Comparison of ENCODE assay signal across 8 cellular contexts in genomic region chr6:33126101-33126714, GRCh38. TPM values are rescaled to one million over a fixed set of nuclear protein-coding genes. Genes with fewer than 3 reads are reported as not detected.
A peak's percentile ranks its signal among the peaks of the same experiment; 100 is the strongest.
DNase-seq lines count a peak whose midpoint lies in the region; ATAC-seq lines count a peak whose summit lies in the region.

No MANE protein-coding gene starts in this region.

- H3K27me3 ChIP-seq in mesenchymal stem cell (ENCODE audit: control insufficient read depth in 1 of 2, insufficient read depth in 1 of 2, low read length in 2 of 2): peaks cover 5 to 44% of the 10 kb centered on the region in 2 experiments

- H2BK15ac ChIP-seq in mesenchymal stem cell (ENCODE audit: low read depth, poor library complexity, severe bottlenecking): no peak overlapping the region

- 69% methylated on average over 4 of the region's 5 CpGs for WGBS in mesenchymal stem cell

- no peak overlapping the region for H4K91ac ChIP-seq in mesenchymal stem cell (ENCODE audit: low read length)

- H3K14ac ChIP-seq in mesenchymal stem cell (ENCODE audit: low read length in 2 of 2): no peak overlapping the region

- H3K23ac ChIP-seq in mesenchymal stem cell (ENCODE audit: low read length in 2 of 2): no peak overlapping the region

- no peaks in the 10 kb centered on the region for H3K36me3 ChIP-seq in mesenchymal stem cell (ENCODE audit: control insufficient read depth in 1 of 2, insufficient read depth in 2 of 2, low read depth in 1 of 2, low read length in 2 of 2)

- no peak overlapping the region for H4K8ac ChIP-seq in mesenchymal stem cell (ENCODE audit: low read length)

- H2AK5ac ChIP-seq in mesenchymal stem cell (ENCODE audit: low read length, severe bottlenecking): no peak overlapping the region

- no peak overlapping the region for H3K18ac ChIP-seq in mesenchymal stem cell (ENCODE audit: low read depth in 1 of 2, low read length in 2 of 2)

- no peak overlapping the region for H3K27ac ChIP-seq in mesenchymal stem cell (ENCODE audit: low read length, poor library complexity, severe bottlenecking)

- H3K4me3 ChIP-seq in mesenchymal stem cell (ENCODE audit: insufficient read depth in 1 of 2, low read depth in 1 of 2, low read length in 2 of 2): no peak overlapping the region

- no peaks in the 10 kb centered on the region for H3K79me1 ChIP-seq in mesenchymal stem cell (replicated peaks; ENCODE audit: low read length, poor library complexity, severe bottlenecking)

- H2AFZ ChIP-seq in mesenchymal stem cell (ENCODE audit: low read depth, low read length): no peak overlapping the region

- H3K4me2 ChIP-seq in mesenchymal stem cell (ENCODE audit: low read length, poor library complexity, severe bottlenecking): no peak overlapping the region

- H3K9ac ChIP-seq in mesenchymal stem cell (ENCODE audit: low read length): no peak overlapping the region

- H2BK5ac ChIP-seq in mesenchymal stem cell (ENCODE audit: low read depth, low read length, poor library complexity, severe bottlenecking): no peak overlapping the region

- H2BK12ac ChIP-seq in mesenchymal stem cell (ENCODE audit: low read length in 2 of 2): no peak overlapping the region

- H3K9me3 ChIP-seq in mesenchymal stem cell (ENCODE audit: control insufficient read depth, low read length): no peaks in the 10 kb centered on the region

- ATAC-seq in GM21786 (IDR thresholded peaks at IDR 0.05; ENCODE audit: unreplicated experiment) (no peak), HG03565 (IDR thresholded peaks at IDR 0.05; ENCODE audit: unreplicated experiment) (no peak)

- DNase-seq in ELF-1 (ENCODE audit: low read depth, low spot score): peak; percentile 42
- peak; percentile 35 for DNase-seq in MV-4-11 (lab: John Stamatoyannopoulos, UW)
- DNase-seq in activated CD4-positive, alpha-beta T cell treated with anti-CD3 and anti-CD28 coated beads for 48 hours: peak; percentile 81
- DNase-seq in ecto neural progenitor cell (ENCODE audit: low spot score): peak; percentile 71
- peak; percentile 25 for DNase-seq in mesenchymal stem cell
- peak; percentile 10 to 40 for DNase-seq in stimulated activated CD8-positive, alpha-beta memory T cell treated with anti-CD3 and anti-CD28 coated beads, Interleukin-7, amount 100 ng/mL, for 48 hours (ENCODE audit: extremely low read depth in 1 of 2, low read depth in 1 of 2)

- no peak overlapping the region for H2BK120ac ChIP-seq in mesenchymal stem cell (ENCODE audit: low read depth, low read length)

- H3K4ac ChIP-seq in mesenchymal stem cell (ENCODE audit: low read depth in 1 of 2, low read length in 2 of 2): no peak overlapping the region

- no peaks in the 10 kb centered on the region for H3K4me1 ChIP-seq in mesenchymal stem cell (ENCODE audit: control insufficient read depth, insufficient read depth, low read depth, low read length)

RNA-seq across cellular contexts. Expression of gene HLA-DPB1, which starts 50.4 kb away (rescaled TPM):
- polyA plus RNA-seq in mesenchymal stem cell (2013, experiment 1 of 2): 10.6 TPM
- polyA plus RNA-seq in mesenchymal stem cell (2013, experiment 2 of 2): 8.7 TPM

RNA-seq across cellular contexts. Expression of gene HLA-DPA1, which starts 52.8 kb away (rescaled TPM):
- polyA plus RNA-seq in mesenchymal stem cell (2013, experiment 1 of 2): 3.1 TPM
- polyA plus RNA-seq in mesenchymal stem cell (2013, experiment 2 of 2): 2.4 TPM

Comparison
In these comparisons a context has a peak if more than half of its experiments do, and no peak if none do; other contexts are left out.
1. DNase-seq: peak in every context shown above with its lines; median percentile 81 in activated CD4-positive, alpha-beta T cell treated with anti-CD3 and anti-CD28 coated beads for 48 hours; 71 in ecto neural progenitor cell; 42 in ELF-1; 35 in MV-4-11; 25 in mesenchymal stem cell; 25 in stimulated activated CD8-positive, alpha-beta memory T cell treated with anti-CD3 and anti-CD28 coated beads, Interleukin-7, amount 100 ng/mL, for 48 hours.